ENCODE assay signal across 3 cellular contexts in the genomic region with DNA sequence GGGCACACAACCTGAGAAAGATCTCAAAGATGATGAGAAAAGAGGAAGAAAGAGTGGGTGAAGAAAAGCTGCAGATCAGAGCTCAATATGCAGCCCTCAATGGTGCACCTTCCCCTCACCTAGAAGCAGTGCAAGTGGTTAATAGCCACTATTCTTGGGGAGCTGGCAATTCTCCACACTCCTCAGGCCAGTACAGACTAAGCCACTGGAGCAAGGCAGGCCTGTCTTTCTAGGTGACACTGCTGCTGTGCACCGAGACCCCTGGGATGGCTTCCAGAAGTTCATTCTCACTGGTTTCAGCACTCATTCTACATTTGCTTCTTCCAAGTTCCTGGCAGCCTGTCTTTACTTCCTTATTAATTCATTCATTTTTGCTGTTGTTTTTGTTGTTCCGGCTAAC.
"Had no signal": no experiment of that assay in that cellular context is flagged by ENCODE, and none has a peak within 500 bp of the region (broad histone marks: within the 10 kb centered on the region; RNA-seq: fewer than 3 reads in every experiment).

No MANE protein-coding gene starts in this region.

- DNase-seq: GDM1, GF-D8 had no signal

- H3K4me3 ChIP-seq: GM12878 had no signal
